ENCODE assay signal across 24 cellular contexts in the genomic region with DNA sequence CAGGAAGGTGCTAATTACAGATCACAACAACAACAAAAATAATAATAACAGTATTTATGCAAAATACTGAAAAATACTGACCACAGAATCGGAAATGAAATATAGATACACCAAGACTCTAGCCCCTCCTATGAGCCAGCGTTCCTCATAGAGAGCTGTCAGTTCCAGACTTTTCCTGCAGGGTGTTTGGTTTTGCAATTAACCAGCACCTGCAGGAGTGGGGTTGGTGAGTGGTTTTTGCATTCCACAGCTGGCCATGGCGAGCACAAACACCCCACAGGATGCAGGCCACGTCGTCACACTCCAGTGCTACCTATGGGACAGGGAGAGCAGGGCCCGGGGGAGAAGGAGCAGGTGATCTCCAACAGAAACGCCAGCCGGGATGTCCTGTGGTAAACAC.
DNase-seq lines count a peak whose midpoint lies in the region; ATAC-seq and TF ChIP-seq lines count a peak whose summit lies in the region.
"Had no signal": no experiment of that assay in that cellular context is flagged by ENCODE, and none has a peak within 500 bp of the region (broad histone marks: within the 10 kb centered on the region; RNA-seq: fewer than 3 reads in every experiment).

No MANE protein-coding gene starts in this region.

- H3K4me3 ChIP-seq in BLaER1 (peak overlapping the region; percentile 13; the same call in 1 of the 2 replicates), Peyer's patch (no peak overlapping the region), lower lobe of right lung (no peak overlapping the region)
- H3K4me3 ChIP-seq: SJCRH30 had no signal

- H4K5ac ChIP-seq in H9 (ENCODE audit: insufficient read length, low read depth, low read length) = no peak overlapping the region

- H3K27ac ChIP-seq in BLaER1 = peak overlapping the region; percentile 89
- no peak overlapping the region for H3K27ac ChIP-seq in H9 (ENCODE audit: insufficient read length, low read depth, low read length)
- no peak overlapping the region for H3K27ac ChIP-seq in Peyer's patch
- H3K27ac ChIP-seq in lower lobe of right lung = no peak overlapping the region
- H3K27ac ChIP-seq: SJCRH30 had no signal

- H4K8ac ChIP-seq in H9 (replicated peaks; ENCODE audit: insufficient read length, low read depth, low read length) = no peak overlapping the region

- H2BK120ac ChIP-seq in H9 (ENCODE audit: low read depth, low read length, poor library complexity, severe bottlenecking) = no peak overlapping the region

- no peak overlapping the region; the same call in 1 of the 2 replicates for H3K9ac ChIP-seq in BLaER1
- no peak overlapping the region for H3K9ac ChIP-seq in H9 (ENCODE audit: extremely low read depth, insufficient read length, low read length)

- H4K91ac ChIP-seq in H9 (ENCODE audit: insufficient read length, low read depth, low read length) = no peak overlapping the region

- H4K20me1 ChIP-seq in BLaER1 (no peaks in the 10 kb centered on the region), H9 (ENCODE audit: control insufficient read depth, insufficient read depth, insufficient read length) (no peaks in the 10 kb centered on the region)

- no peak overlapping the region for H3K56ac ChIP-seq in H9 (ENCODE audit: insufficient read length, low read depth, low read length)

- no peak overlapping the region for H3K27ac Mint-ChIP-seq in H9
- H3K27ac Mint-ChIP-seq: CD4-positive, alpha-beta T cell; IgD-negative memory B cell had no signal

- H3K4me2 ChIP-seq in BLaER1 = peak overlapping the region; percentile 77
- H3K4me2 ChIP-seq in H9 (ENCODE audit: insufficient read depth, insufficient read length, low read length) = no peak overlapping the region

- H3K79me1 ChIP-seq in H9 (ENCODE audit: insufficient read depth, low read depth, low read length, poor library complexity, severe bottlenecking) = no peaks in the 10 kb centered on the region

- H3K4me1 ChIP-seq in BLaER1 = peaks cover 90% of the 10 kb centered on the region
- no peaks in the 10 kb centered on the region for H3K4me1 ChIP-seq in H9 (ENCODE audit: insufficient read depth, low read length)
- no peaks in the 10 kb centered on the region for H3K4me1 ChIP-seq in Peyer's patch
- H3K4me1 ChIP-seq in lower lobe of right lung = no peaks in the 10 kb centered on the region
- H3K4me1 ChIP-seq: SJCRH30 had no signal

- H3T11ph ChIP-seq in H9 (ENCODE audit: low read length) = no peak overlapping the region

- H3K18ac ChIP-seq in H9 (ENCODE audit: insufficient read length, low read depth, low read length) = no peak overlapping the region

- peak; percentile 35 for TF ChIP-seq CTCF in H9 (conservative IDR thresholded peaks at IDR 0.05)
- no peak for TF ChIP-seq CTCF in Peyer's patch (IDR thresholded peaks at IDR 0.05)
- no peak for TF ChIP-seq CTCF in lower lobe of right lung (IDR thresholded peaks at IDR 0.05)

- H3K27me3 ChIP-seq in BLaER1 (no peaks in the 10 kb centered on the region), H9 (ENCODE audit: insufficient read depth, low read length) (no peaks in the 10 kb centered on the region), Peyer's patch (no peaks in the 10 kb centered on the region), lower lobe of right lung (ENCODE audit: low read depth) (no peaks in the 10 kb centered on the region)

- H3K23me2 ChIP-seq in H9 (ENCODE audit: insufficient read length, low read depth, low read length, poor library complexity, severe bottlenecking) = no peaks in the 10 kb centered on the region

- H3K4ac ChIP-seq in H9 (ENCODE audit: low read depth, low read length) = no peak overlapping the region

- H3K9me3 ChIP-seq in BLaER1 = peaks cover 20% of the 10 kb centered on the region
- H3K9me3 ChIP-seq in H9 (ENCODE audit: control insufficient read depth, low read depth, low read length) = no peaks in the 10 kb centered on the region
- no peaks in the 10 kb centered on the region for H3K9me3 ChIP-seq in Peyer's patch
- H3K9me3 ChIP-seq in lower lobe of right lung = no peaks in the 10 kb centered on the region
- H3K9me3 ChIP-seq: SJCRH30 had no signal

- ATAC-seq in GM21367 (IDR thresholded peaks at IDR 0.05; ENCODE audit: unreplicated experiment) = no peak
- ATAC-seq in lower lobe of right lung = no peak
- ATAC-seq: PC-3, Right ventricle myocardium inferior, SK-N-SH treated with all-trans-retinoic acid at 6 μM for 48 hours had no signal

- H3K4me1 Mint-ChIP-seq in H9 = peaks cover 8 to 11% of the 10 kb centered on the region in 2 experiments
- H3K4me1 Mint-ChIP-seq: IgD-negative memory B cell had no signal

- DNase-seq in H9 (no peak), glomerular visceral epithelial cell (ENCODE audit: extremely low spot score) (peak; percentile 30), left kidney (ENCODE audit: low read depth, low spot score) (peak; percentile 24), NOMO-1 (lab: John Stamatoyannopoulos, UW; ENCODE audit: unreplicated experiment in 2 of 2) (no peak), Peyer's patch (no peak), lower lobe of right lung (no peak)
- DNase-seq: CD4-positive, alpha-beta T cell; GOT3; HCEC 1CT; Kasumi-1; MV-4-11; NCI-H1105 treated with DMSO at 0.1 percent for 48 hours; NCI-H146; NCI-H1930; NCI-H2107; NCI-H524; NCI-H748 treated with DMSO at 0.1 percent for 48 hours; PC-3; SJCRH30 had no signal

- H3K36me3 ChIP-seq in BLaER1 (peaks cover 79% of the 10 kb centered on the region), Peyer's patch (no peaks in the 10 kb centered on the region), lower lobe of right lung (peaks cover 27% of the 10 kb centered on the region)
- H3K36me3 ChIP-seq: SJCRH30 had no signal

- H3K23ac ChIP-seq in H9 (ENCODE audit: insufficient read length, low read depth, low read length) = no peak overlapping the region

- H2AK5ac ChIP-seq in H9 (ENCODE audit: insufficient read length, low read length) = no peak overlapping the region

- no peaks in the 10 kb centered on the region; the same call in 1 of the 2 replicates for H3K27me3 Mint-ChIP-seq in H9 (ENCODE audit: low read depth)
- H3K27me3 Mint-ChIP-seq: IgD-negative memory B cell had no signal

- intact Hi-C loops in lower lobe of right lung (cut with DNase I) = no loop called here

- no CpG with 5 or more reads among the region's 8 CpGs for WGBS in H9 (ENCODE audit: extremely low coverage, insufficient read length, low lambda C conversion rate)

- no peak overlapping the region for H2BK15ac ChIP-seq in H9 (ENCODE audit: low read depth, low read length)

- H2BK12ac ChIP-seq in H9 (ENCODE audit: insufficient read length, low read depth, low read length) = no peak overlapping the region

- no peak overlapping the region for H3K4me3 Mint-ChIP-seq in H9
- H3K4me3 Mint-ChIP-seq: CD4-positive, alpha-beta T cell; IgD-negative memory B cell had no signal

- no peaks in the 10 kb centered on the region for H3K79me2 ChIP-seq in H9 (ENCODE audit: insufficient read depth, low read length)

- H3K36me3 Mint-ChIP-seq in H9 (ENCODE audit: insufficient read depth in 1 of 3, low read depth in 3 of 3) = no peaks in the 10 kb centered on the region; a peak in 1 of 7 replicates
- H3K36me3 Mint-ChIP-seq: IgD-negative memory B cell had no signal

- TF ChIP-seq POLR2A in Peyer's patch (IDR thresholded peaks at IDR 0.05) = no peak

- no peak overlapping the region for H2AFZ ChIP-seq in H9 (ENCODE audit: low read length)

- no peak overlapping the region for H2BK5ac ChIP-seq in H9 (ENCODE audit: insufficient read length, low read length)

- H3K9me3 Mint-ChIP-seq in H9 = peaks cover 6 to 10% of the 10 kb centered on the region in 2 experiments
- H3K9me3 Mint-ChIP-seq: CD4-positive, alpha-beta T cell; IgD-negative memory B cell had no signal

- no peak overlapping the region for H2BK20ac ChIP-seq in H9 (ENCODE audit: low read depth, low read length, poor library complexity, severe bottlenecking)

- H3K14ac ChIP-seq in H9 (ENCODE audit: insufficient read depth, low read length) = no peak overlapping the region

Comparison
In these comparisons a context has a peak if more than half of its experiments do, and no peak if none do; other contexts are left out.
1. DNase-seq: peak in glomerular visceral epithelial cell (single experiment) and left kidney (single experiment); none in H9 (single experiment), NOMO-1 (0 of 2), Peyer's patch (0 of 3) and lower lobe of right lung (single experiment).